In the genomic region with DNA sequence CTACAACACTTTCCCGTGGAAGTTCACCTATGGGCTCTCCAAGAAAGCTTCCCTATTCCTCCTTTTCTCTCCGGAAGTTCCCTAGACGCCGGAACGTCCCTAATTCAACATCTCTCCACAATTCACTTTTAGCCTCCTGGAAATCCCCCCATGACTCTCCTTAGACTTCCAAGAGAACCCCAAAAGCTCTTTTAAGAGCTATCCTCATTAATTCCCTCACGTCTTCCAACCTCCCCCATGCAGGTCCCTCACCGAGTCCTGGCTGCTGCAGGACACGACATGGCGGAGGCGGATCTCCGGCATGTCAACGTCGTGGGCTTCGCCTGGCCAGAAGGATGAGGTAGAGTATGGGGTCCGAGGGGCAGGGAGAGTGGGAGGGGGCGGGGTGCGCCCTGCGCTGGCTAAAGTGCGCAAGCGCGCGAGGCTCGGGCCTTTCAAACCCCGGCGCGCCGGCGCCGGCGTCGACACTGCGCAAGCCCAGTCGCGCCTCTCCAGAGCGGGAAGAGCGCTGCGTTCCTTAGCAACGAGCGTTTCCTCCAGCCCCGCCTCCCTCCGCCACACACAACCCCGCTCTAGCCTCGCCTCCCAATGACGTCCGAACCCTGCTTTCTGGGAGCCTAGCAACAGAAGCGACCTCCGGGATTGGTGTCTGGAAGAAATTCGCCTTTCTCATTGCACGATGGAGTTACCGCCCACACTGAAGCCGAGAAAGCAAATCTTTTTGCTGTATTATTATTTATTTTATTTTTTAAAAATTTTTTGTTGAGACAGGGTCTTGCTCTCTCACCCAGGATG, we compare ENCODE assay signal across 8 cellular contexts. TPM values are rescaled to one million over a fixed set of nuclear protein-coding genes. Genes with fewer than 3 reads are reported as not detected.
A peak's percentile ranks its signal among the peaks of the same experiment; 100 is the strongest.
DNase-seq lines count a peak whose midpoint lies in the region; ATAC-seq and TF ChIP-seq lines count a peak whose summit lies in the region.

TSS of gene PINLYP (plus strand) at position 646 of the 795 bp plus-strand sequence. CDS start 1,391 bp downstream, outside the sequence.
TSS of gene XRCC1 (minus strand) at position 372 of the 795 bp plus-strand sequence. CDS start at position 303, 69 bp downstream.

- peak; percentile 95 for ATAC-seq in GM18502 (IDR thresholded peaks at IDR 0.05; ENCODE audit: poor library complexity, unreplicated experiment)
- ATAC-seq in HG02970 (IDR thresholded peaks at IDR 0.05; ENCODE audit: low FRiP score, unreplicated experiment): peak; percentile 91

- no peaks in the 10 kb centered on the region for H3K27me3 ChIP-seq in hepatocyte

- no peaks in the 10 kb centered on the region for H3K9me3 ChIP-seq in hepatocyte (ENCODE audit: low read depth)

- no peak for TF ChIP-seq CTCF in astrocyte of the cerebellum (IDR thresholded peaks at IDR 0.05; ENCODE audit: low read depth, low read length, missing control alignments)
- no peak for TF ChIP-seq CTCF in hepatocyte (IDR thresholded peaks at IDR 0.05; ENCODE audit: poor library complexity)

- H3K4me3 ChIP-seq in astrocyte of the cerebellum (ENCODE audit: low read depth, low read length) (peak within 1 kb of the TSS; percentile 93), hepatocyte (peak within 1 kb of the TSS; percentile 50)

- peaks cover 10% of the 10 kb centered on the region for H3K4me1 ChIP-seq in hepatocyte (ENCODE audit: insufficient read depth)

- peak within 1 kb of the TSS; percentile 83 for H3K27ac ChIP-seq in hepatocyte

- no peaks in the 10 kb centered on the region for H3K9me2 ChIP-seq in hepatocyte (replicated peaks; ENCODE audit: insufficient read depth)

- H2AFZ ChIP-seq in hepatocyte: peak within 1 kb of the TSS; percentile 84

- H3K79me2 ChIP-seq in hepatocyte: peaks cover 31% of the 10 kb centered on the region

- H3K36me3 ChIP-seq in hepatocyte (replicated peaks; ENCODE audit: insufficient read depth, low read depth): no peaks in the 10 kb centered on the region

- DNase-seq in NCI-H1930 (lab: John Stamatoyannopoulos, UW): peak; percentile 99
- peak; percentile 94 for DNase-seq in T-helper 9 cell
- peak; percentile 98 for DNase-seq in astrocyte of the cerebellum (ENCODE audit: low read depth)
- peak; percentile 99 for DNase-seq in hepatocyte (ENCODE audit: low spot score)
- DNase-seq in renal cortical epithelial cell (ENCODE audit: low read depth): peak; percentile 96
- DNase-seq in cortex of kidney (lab: John Stamatoyannopoulos, UW): no peak

- H4K20me1 ChIP-seq in hepatocyte (ENCODE audit: insufficient read depth, poor library complexity, severe bottlenecking): no peaks in the 10 kb centered on the region

- in situ Hi-C loops in astrocyte of the cerebellum (cut with HindIII; ENCODE audit: low sequenced_read_pairs): no loop called here

- WGBS in hepatocyte (ENCODE audit: low lambda C conversion rate, missing lambda C conversion rate): under 1% methylated on average over 51 of the region's 51 CpGs

- H3K4me2 ChIP-seq in hepatocyte: peak within 1 kb of the TSS; percentile 75

RNA-seq across cellular contexts. Expression of gene PINLYP, which starts in this region (rescaled TPM):
- total RNA-seq in hepatocyte (4.7 and 11.4 TPM in 2 replicates), renal cortical epithelial cell (0.52 and 2.2 TPM in 2 replicates)
- 4.5 and 4.6 TPM in 2 replicates for polyA plus RNA-seq in hepatocyte

RNA-seq across cellular contexts. Expression of gene XRCC1, which starts in this region (rescaled TPM):
- total RNA-seq in hepatocyte (27.8 and 34.3 TPM in 2 replicates), renal cortical epithelial cell (15.6 and 16.7 TPM in 2 replicates)
- polyA plus RNA-seq in hepatocyte: 27.3 and 27.8 TPM in 2 replicates
